In genomic region chr18:44927127-44927849, GRCh38 we compare ENCODE assay signal across 14 cellular contexts.
DNase-seq lines count a peak whose midpoint lies in the region; ATAC-seq and TF ChIP-seq lines count a peak whose summit lies in the region.
"Had no signal": no experiment of that assay in that cellular context is flagged by ENCODE, and none has a peak within 500 bp of the region (broad histone marks: within the 10 kb centered on the region; RNA-seq: fewer than 3 reads in every experiment).

No MANE protein-coding gene starts in this region.

- TF ChIP-seq CTCF in Loucy (conservative IDR thresholded peaks at IDR 0.05; ENCODE audit: low read length) (0 out of 2 replicates have a peak, but pooled peaks have one; percentile 8), chondrocyte (IDR thresholded peaks at IDR 0.05) (peak; percentile 10)

- peaks cover 19% of the 10 kb centered on the region for H3K9me3 Mint-ChIP-seq in chondrocyte (ENCODE audit: low read depth)
- no peaks in the 10 kb centered on the region for H3K9me3 Mint-ChIP-seq in stimulated activated effector memory CD8-positive, alpha-beta T cell treated with anti-CD3 and anti-CD28 coated beads, Interleukin-12 subunit alpha, Interleukin-12 subunit beta, amount 100 ng/mL, for 72 hours

- no peaks in the 10 kb centered on the region for H3K9me3 ChIP-seq in Loucy (ENCODE audit: insufficient read depth, low read depth, low read length)
- H3K9me3 ChIP-seq: esophagus squamous epithelium had no signal

- no peak overlapping the region for H3K4me2 ChIP-seq in Loucy (ENCODE audit: low read depth, low read length, poor library complexity, severe bottlenecking)

- H3K4me1 ChIP-seq in Loucy (ENCODE audit: insufficient read depth, low read length, poor library complexity, severe bottlenecking), result peaks cover 42% of the 10 kb centered on the region

- H3K27me3 Mint-ChIP-seq in chondrocyte (ENCODE audit: low read depth), result no peaks in the 10 kb centered on the region

- H3K4me3 Mint-ChIP-seq in chondrocyte (ENCODE audit: unreplicated experiment), result no peak overlapping the region
- no peak overlapping the region for H3K4me3 Mint-ChIP-seq in stimulated activated effector memory CD8-positive, alpha-beta T cell treated with anti-CD3 and anti-CD28 coated beads, Interleukin-12 subunit alpha, Interleukin-12 subunit beta, amount 100 ng/mL, for 72 hours

- H2AFZ ChIP-seq in Loucy (ENCODE audit: low read length), result no peak overlapping the region

- H3K27me3 ChIP-seq in Loucy (ENCODE audit: insufficient read depth, low read length, poor library complexity, severe bottlenecking), result no peaks in the 10 kb centered on the region
- H3K27me3 ChIP-seq: esophagus squamous epithelium had no signal

- H3K27ac Mint-ChIP-seq in chondrocyte (ENCODE audit: unreplicated experiment), result no peak overlapping the region
- H3K27ac Mint-ChIP-seq in stimulated activated effector memory CD8-positive, alpha-beta T cell treated with anti-CD3 and anti-CD28 coated beads, Interleukin-12 subunit alpha, Interleukin-12 subunit beta, amount 100 ng/mL, for 72 hours, result peak overlapping the region; percentile 43

- H3K79me2 ChIP-seq in Loucy (ENCODE audit: insufficient read depth, low read length), result peaks cover 7% of the 10 kb centered on the region; the same call in 1 of the 2 replicates

- peaks cover 30% of the 10 kb centered on the region for H3K4me1 Mint-ChIP-seq in chondrocyte (ENCODE audit: low read depth)
- peaks cover 15% of the 10 kb centered on the region for H3K4me1 Mint-ChIP-seq in stimulated activated effector memory CD8-positive, alpha-beta T cell treated with anti-CD3 and anti-CD28 coated beads, Interleukin-12 subunit alpha, Interleukin-12 subunit beta, amount 100 ng/mL, for 72 hours

- H4K20me1 ChIP-seq in Loucy (ENCODE audit: insufficient read depth, low read length, poor library complexity, severe bottlenecking), result no peaks in the 10 kb centered on the region

- no peak overlapping the region for H3K4me3 ChIP-seq in Loucy (ENCODE audit: low read length, poor library complexity, severe bottlenecking)
- H3K4me3 ChIP-seq: esophagus squamous epithelium had no signal

- H3K36me3 Mint-ChIP-seq in chondrocyte (ENCODE audit: low read depth), result peaks cover 6% of the 10 kb centered on the region
- no peaks in the 10 kb centered on the region for H3K36me3 Mint-ChIP-seq in stimulated activated effector memory CD8-positive, alpha-beta T cell treated with anti-CD3 and anti-CD28 coated beads, Interleukin-12 subunit alpha, Interleukin-12 subunit beta, amount 100 ng/mL, for 72 hours

- no peak overlapping the region for H3K9ac ChIP-seq in Loucy (ENCODE audit: low read depth, low read length, poor library complexity, severe bottlenecking)

- H3K9me2 ChIP-seq in Loucy (replicated peaks; ENCODE audit: low read depth, low read length), result no peaks in the 10 kb centered on the region

- H3K36me3 ChIP-seq in Loucy (ENCODE audit: insufficient read depth, low read length), result no peaks in the 10 kb centered on the region
- H3K36me3 ChIP-seq: esophagus squamous epithelium had no signal

- peak; percentile 100 for ATAC-seq in stimulated activated effector memory CD8-positive, alpha-beta T cell treated with anti-CD3 and anti-CD28 coated beads, Interleukin-12 subunit alpha, Interleukin-12 subunit beta, amount 100 ng/mL, for 72 hours
- ATAC-seq in GM19023 (IDR thresholded peaks at IDR 0.05; ENCODE audit: unreplicated experiment), result no peak
- ATAC-seq: left cardiac atrium had no signal

- peak; percentile 7 for DNase-seq in stimulated activated CD4-positive, alpha-beta T cell treated with anti-CD3 and anti-CD28 coated beads, Interleukin-15, amount 100 ng/mL, for 24 hours
- no peak for DNase-seq in stimulated activated CD4-positive, alpha-beta T cell treated with anti-CD3 and anti-CD28 coated beads, Interleukin-4, amount 100 ng/mL, for 1 hour
- DNase-seq in chondrocyte (ENCODE audit: low spot score) (no peak), NCI-H2029 treated with DMSO at 0.1 percent for 48 hours (lab: John Stamatoyannopoulos, UW) (no peak)
- DNase-seq in stimulated activated effector memory CD8-positive, alpha-beta T cell treated with anti-CD3 and anti-CD28 coated beads, Interleukin-12 subunit alpha, Interleukin-12 subunit beta, amount 100 ng/mL, for 72 hours (ENCODE audit: low spot score in 2 of 2), result no peak
- DNase-seq: activated naive CD4-positive, alpha-beta T cell; dermis blood vessel endothelial cell; esophagus squamous epithelium; hippocampal formation; left cardiac atrium; NCI-H187; occipital lobe had no signal

- no peaks in the 10 kb centered on the region for H3F3A ChIP-seq in Loucy (ENCODE audit: low read depth)
